13 cellular contexts compared by ENCODE assay signal in the genomic region with DNA sequence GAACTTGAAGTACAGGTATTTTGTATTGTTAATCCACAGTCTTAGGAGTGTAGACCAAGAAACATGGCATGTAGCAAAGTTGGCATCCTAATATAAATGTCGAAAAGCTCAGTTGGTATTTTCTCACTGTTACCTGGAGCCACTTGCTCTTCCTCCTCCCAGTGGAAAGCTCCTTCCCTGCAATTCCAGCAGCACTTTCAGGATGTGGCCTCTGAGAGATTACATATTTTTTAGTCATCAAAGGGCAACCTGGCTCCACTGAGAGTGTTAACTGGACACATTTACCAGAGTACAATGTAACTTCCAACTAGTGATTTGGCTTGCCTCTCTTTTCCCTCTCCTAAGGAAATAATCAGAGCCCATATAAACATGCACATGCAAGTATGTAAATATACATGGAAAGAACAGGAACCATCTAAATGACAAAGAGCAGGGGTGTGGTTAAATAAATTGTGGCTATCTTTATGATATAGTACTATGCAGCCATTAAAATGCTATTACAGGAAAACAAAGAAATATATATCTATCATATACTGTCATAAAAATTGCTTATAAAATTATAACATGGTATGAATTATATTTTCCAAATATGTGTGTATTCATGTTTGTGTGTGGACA. TPM values are rescaled to one million over a fixed set of nuclear protein-coding genes. Genes with fewer than 3 reads are reported as not detected.
DNase-seq lines count a peak whose midpoint lies in the region; ATAC-seq, FAIRE-seq and TF ChIP-seq lines count a peak whose summit lies in the region.
"Had no signal": no experiment of that assay in that cellular context is flagged by ENCODE, and none has a peak within 500 bp of the region (broad histone marks: within the 10 kb centered on the region; RNA-seq: fewer than 3 reads in every experiment).

No MANE protein-coding gene starts in this region.

- H3K4me1 ChIP-seq in pancreas, result no peaks in the 10 kb centered on the region

- peak overlapping the region; percentile 27 for H3K4me3 Mint-ChIP-seq in activated CD4-positive, alpha-beta memory T cell treated with anti-CD3 and anti-CD28 coated beads for 36 hours
- no peak overlapping the region for H3K4me3 Mint-ChIP-seq in activated CD4-positive, alpha-beta memory T cell treated with anti-CD3 and anti-CD28 coated beads, Interleukin-2, amount 10 ng/mL, durations not matched to agents 7 days and 5 days
- H3K4me3 Mint-ChIP-seq in MCF 10A (ENCODE audit: unreplicated experiment), result no peak overlapping the region
- H3K4me3 Mint-ChIP-seq: WTC11 had no signal

- TF ChIP-seq EP300 in Ishikawa (IDR thresholded peaks at IDR 0.05; ENCODE audit: borderline replicate concordance), result no peak

- 77 to 78% methylated on average over 1 of the region's 1 CpG for WGBS in pancreas, 2 donors

- H3K9me3 Mint-ChIP-seq in activated CD4-positive, alpha-beta memory T cell treated with anti-CD3 and anti-CD28 coated beads for 36 hours, result peaks cover 4% of the 10 kb centered on the region
- peaks cover 3% of the 10 kb centered on the region for H3K9me3 Mint-ChIP-seq in activated CD4-positive, alpha-beta memory T cell treated with anti-CD3 and anti-CD28 coated beads, Interleukin-2, amount 10 ng/mL, durations not matched to agents 7 days and 5 days
- no peaks in the 10 kb centered on the region for H3K9me3 Mint-ChIP-seq in MCF 10A (ENCODE audit: unreplicated experiment)

- TF ChIP-seq RAD21 in Ishikawa (IDR thresholded peaks at IDR 0.05; ENCODE audit: low read depth), result peak; percentile 19; the same call in 1 of the 2 replicates

- POLR2A ChIA-PET in activated CD4-positive, alpha-beta memory T cell treated with anti-CD3 and anti-CD28 coated beads for 36 hours (lab: Charles Lee), result interaction anchor here (0.7 to 5.5 kb wide), 8 partner anchors 9 to 32 kb away, joined by 3 to 43 read pairs (median 4); partner anchors contain the start of gene EED
- POLR2A ChIA-PET in activated CD4-positive, alpha-beta memory T cell treated with anti-CD3 and anti-CD28 coated beads, Interleukin-2, amount 10 ng/mL, durations not matched to agents 7 days and 5 days (lab: Charles Lee), result interaction anchor here (0.7 to 2.5 kb wide), 4 partner anchors 9 to 407 kb away, joined by 3 to 7 read pairs (median 5); partner anchors contain the start of gene EED
- POLR2A ChIA-PET in MCF 10A (lab: Yijun Ruan, JAX), result interaction anchor here (0.9 to 3.1 kb wide), 10 partner anchors 9 to 602 kb away, joined by 3 to 18 read pairs (median 4); partner anchors contain the start of genes EED, PICALM, TMEM126A and TMEM126B

- H3K4me3 ChIP-seq in pancreas, result no peak overlapping the region
- H3K4me3 ChIP-seq: lung had no signal

- no peak for DNase-seq in activated CD4-positive, alpha-beta memory T cell treated with anti-CD3 and anti-CD28 coated beads for 36 hours
- no peak for DNase-seq in activated CD4-positive, alpha-beta memory T cell treated with anti-CD3 and anti-CD28 coated beads, Interleukin-2, amount 10 ng/mL, durations not matched to agents 7 days and 5 days
- DNase-seq in MCF 10A (ENCODE audit: unreplicated experiment) (peak; percentile 48), renal cortical epithelial cell (ENCODE audit: low read depth) (peak; percentile 30), pancreas (no peak), KBM-7 (no peak)
- DNase-seq: NCI-H1092, NCI-H446 treated with DMSO at 0.1 percent for 48 hours had no signal

- TF ChIP-seq CTCF in MCF 10A (IDR thresholded peaks at IDR 0.05; ENCODE audit: unreplicated experiment) (no peak), pancreas (IDR thresholded peaks at IDR 0.05) (no peak)

- peak overlapping the region; percentile 95 for H3K27ac Mint-ChIP-seq in activated CD4-positive, alpha-beta memory T cell treated with anti-CD3 and anti-CD28 coated beads for 36 hours
- H3K27ac Mint-ChIP-seq in activated CD4-positive, alpha-beta memory T cell treated with anti-CD3 and anti-CD28 coated beads, Interleukin-2, amount 10 ng/mL, durations not matched to agents 7 days and 5 days, result no peak overlapping the region
- H3K27ac Mint-ChIP-seq in MCF 10A (ENCODE audit: low read depth, unreplicated experiment), result no peak overlapping the region
- H3K27ac Mint-ChIP-seq: WTC11 had no signal

- H3K36me3 ChIP-seq in pancreas, result no peaks in the 10 kb centered on the region

- in situ Hi-C loops in KBM-7 (cut with MboI; ENCODE audit: low pct_unique_long_range_greater_than_20kb, low sequenced_read_pairs), result no loop called here

- ATAC-seq in pancreas, result no peak
- no peak for ATAC-seq in HG02588 (IDR thresholded peaks at IDR 0.05; ENCODE audit: unreplicated experiment)
- ATAC-seq: WTC11 had no signal

- no peaks in the 10 kb centered on the region for H3K9me3 ChIP-seq in pancreas

- H3K27me3 Mint-ChIP-seq in activated CD4-positive, alpha-beta memory T cell treated with anti-CD3 and anti-CD28 coated beads for 36 hours, result no peaks in the 10 kb centered on the region
- H3K27me3 Mint-ChIP-seq in activated CD4-positive, alpha-beta memory T cell treated with anti-CD3 and anti-CD28 coated beads, Interleukin-2, amount 10 ng/mL, durations not matched to agents 7 days and 5 days, result no peaks in the 10 kb centered on the region
- H3K27me3 Mint-ChIP-seq in MCF 10A (ENCODE audit: insufficient read depth, unreplicated experiment), result no peaks in the 10 kb centered on the region

- no peak for FAIRE-seq in pancreas (lab: Jason Lieb, UNC)
- FAIRE-seq: astrocyte had no signal

- intact Hi-C loops in activated CD4-positive, alpha-beta memory T cell treated with anti-CD3 and anti-CD28 coated beads for 36 hours (cut with micrococcal nuclease), result no loop called here
- intact Hi-C loops in MCF 10A (cut with micrococcal nuclease), result no loop called here
- intact Hi-C loops in pancreas (cut with DNase I), result no loop called here

- no peak overlapping the region for H3K27ac ChIP-seq in pancreas

- H3K36me3 Mint-ChIP-seq in activated CD4-positive, alpha-beta memory T cell treated with anti-CD3 and anti-CD28 coated beads for 36 hours, result peaks cover 2% of the 10 kb centered on the region
- H3K36me3 Mint-ChIP-seq in activated CD4-positive, alpha-beta memory T cell treated with anti-CD3 and anti-CD28 coated beads, Interleukin-2, amount 10 ng/mL, durations not matched to agents 7 days and 5 days (ENCODE audit: low read depth), result peaks cover 3% of the 10 kb centered on the region
- H3K36me3 Mint-ChIP-seq in MCF 10A (ENCODE audit: insufficient read depth, unreplicated experiment), result peaks cover 6% of the 10 kb centered on the region
- H3K36me3 Mint-ChIP-seq: WTC11 had no signal

- CTCF ChIA-PET in activated CD4-positive, alpha-beta memory T cell treated with anti-CD3 and anti-CD28 coated beads for 36 hours (lab: Charles Lee), result interaction anchor here (0.7 to 2.9 kb wide), 10 partner anchors 9 to 378 kb away, joined by 3 to 13 read pairs (median 4); partner anchors contain the start of gene EED
- CTCF ChIA-PET in activated CD4-positive, alpha-beta memory T cell treated with anti-CD3 and anti-CD28 coated beads, Interleukin-2, amount 10 ng/mL, durations not matched to agents 7 days and 5 days (lab: Charles Lee), result interaction anchor here (4.1 kb wide), 1 partner anchor 12 kb away, joined by 13 read pairs; no protein-coding TSS in a partner anchor
- CTCF ChIA-PET in MCF 10A (lab: Yijun Ruan, JAX), result interaction anchor here (0.6 to 4.0 kb wide), 7 partner anchors 12 to 188 kb away, joined by 3 to 24 read pairs (median 5); no protein-coding TSS in a partner anchor

- BruUV-seq in MCF 10A (replicated peaks; lab: Mats Ljungman, UMichigan), result no TSS peak

- H3K27me3 ChIP-seq in pancreas, result no peaks in the 10 kb centered on the region

- H3K4me1 Mint-ChIP-seq in activated CD4-positive, alpha-beta memory T cell treated with anti-CD3 and anti-CD28 coated beads for 36 hours (ENCODE audit: low read depth), result peaks cover 65% of the 10 kb centered on the region
- peaks cover 38% of the 10 kb centered on the region for H3K4me1 Mint-ChIP-seq in activated CD4-positive, alpha-beta memory T cell treated with anti-CD3 and anti-CD28 coated beads, Interleukin-2, amount 10 ng/mL, durations not matched to agents 7 days and 5 days
- H3K4me1 Mint-ChIP-seq in MCF 10A (ENCODE audit: insufficient read depth, unreplicated experiment), result peaks cover 18% of the 10 kb centered on the region

TF ChIP-seq in Ishikawa, 13 proteins besides CTCF, POLR2A, EP300 and RAD21 (continues in another document):
- TF ChIP-seq TEAD4 (IDR thresholded peaks at IDR 0.05), result no peak
- TF ChIP-seq, protein P1, sequence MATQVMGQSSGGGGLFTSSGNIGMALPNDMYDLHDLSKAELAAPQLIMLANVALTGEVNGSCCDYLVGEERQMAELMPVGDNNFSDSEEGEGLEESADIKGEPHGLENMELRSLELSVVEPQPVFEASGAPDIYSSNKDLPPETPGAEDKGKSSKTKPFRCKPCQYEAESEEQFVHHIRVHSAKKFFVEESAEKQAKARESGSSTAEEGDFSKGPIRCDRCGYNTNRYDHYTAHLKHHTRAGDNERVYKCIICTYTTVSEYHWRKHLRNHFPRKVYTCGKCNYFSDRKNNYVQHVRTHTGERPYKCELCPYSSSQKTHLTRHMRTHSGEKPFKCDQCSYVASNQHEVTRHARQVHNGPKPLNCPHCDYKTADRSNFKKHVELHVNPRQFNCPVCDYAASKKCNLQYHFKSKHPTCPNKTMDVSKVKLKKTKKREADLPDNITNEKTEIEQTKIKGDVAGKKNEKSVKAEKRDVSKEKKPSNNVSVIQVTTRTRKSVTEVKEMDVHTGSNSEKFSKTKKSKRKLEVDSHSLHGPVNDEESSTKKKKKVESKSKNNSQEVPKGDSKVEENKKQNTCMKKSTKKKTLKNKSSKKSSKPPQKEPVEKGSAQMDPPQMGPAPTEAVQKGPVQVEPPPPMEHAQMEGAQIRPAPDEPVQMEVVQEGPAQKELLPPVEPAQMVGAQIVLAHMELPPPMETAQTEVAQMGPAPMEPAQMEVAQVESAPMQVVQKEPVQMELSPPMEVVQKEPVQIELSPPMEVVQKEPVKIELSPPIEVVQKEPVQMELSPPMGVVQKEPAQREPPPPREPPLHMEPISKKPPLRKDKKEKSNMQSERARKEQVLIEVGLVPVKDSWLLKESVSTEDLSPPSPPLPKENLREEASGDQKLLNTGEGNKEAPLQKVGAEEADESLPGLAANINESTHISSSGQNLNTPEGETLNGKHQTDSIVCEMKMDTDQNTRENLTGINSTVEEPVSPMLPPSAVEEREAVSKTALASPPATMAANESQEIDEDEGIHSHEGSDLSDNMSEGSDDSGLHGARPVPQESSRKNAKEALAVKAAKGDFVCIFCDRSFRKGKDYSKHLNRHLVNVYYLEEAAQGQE (IDR thresholded peaks at IDR 0.05; ENCODE audit: low read depth), result no peak
- no peak for TF ChIP-seq TAF1 (IDR thresholded peaks at IDR 0.05; ENCODE audit: low read depth)
- TF ChIP-seq YY1 (IDR thresholded peaks at IDR 0.05; ENCODE audit: low read depth), result no peak
- TF ChIP-seq ZBTB7A (IDR thresholded peaks at IDR 0.05; ENCODE audit: low read depth), result no peak
- no peak for TF ChIP-seq NFIC (IDR thresholded peaks at IDR 0.05)
- no peak for TF ChIP-seq TCF12 (IDR thresholded peaks at IDR 0.05; ENCODE audit: low read depth)

RNA-seq across cellular contexts. Expression of gene EED, which starts 14.2 kb away (rescaled TPM):
- total RNA-seq in activated CD4-positive, alpha-beta memory T cell treated with anti-CD3 and anti-CD28 coated beads for 36 hours, result 100 to 1,000 TPM; 170 TPM
- 10 to 100 TPM; 63.9 to 66.9 TPM for total RNA-seq in activated CD4-positive, alpha-beta memory T cell treated with anti-CD3 and anti-CD28 coated beads, Interleukin-2, amount 10 ng/mL, durations not matched to agents 7 days and 5 days
- total RNA-seq in MCF 10A (2022) (20.9 and 22.9 TPM in 2 replicates), renal cortical epithelial cell (18.6 and 29.6 TPM in 2 replicates), pancreas (10 to 100 TPM in 1 of 6 donors, 1 to 10 TPM in 5; 5.1 to 12.0 (median 8.3) TPM)
- 10 to 100 TPM; 11.5 to 14.0 TPM for polyA plus RNA-seq in pancreas

Comparison
In these comparisons a context has a peak if more than half of its experiments do, and no peak if none do; other contexts are left out.
1. DNase-seq: peak in MCF 10A (single experiment) and renal cortical epithelial cell (single experiment); none in activated CD4-positive, alpha-beta memory T cell treated with anti-CD3 and anti-CD28 coated beads for 36 hours (single experiment), activated CD4-positive, alpha-beta memory T cell treated with anti-CD3 and anti-CD28 coated beads, Interleukin-2, amount 10 ng/mL, durations not matched to agents 7 days and 5 days (single experiment), pancreas (0 of 6) and KBM-7 (single experiment).